In the genomic region with DNA sequence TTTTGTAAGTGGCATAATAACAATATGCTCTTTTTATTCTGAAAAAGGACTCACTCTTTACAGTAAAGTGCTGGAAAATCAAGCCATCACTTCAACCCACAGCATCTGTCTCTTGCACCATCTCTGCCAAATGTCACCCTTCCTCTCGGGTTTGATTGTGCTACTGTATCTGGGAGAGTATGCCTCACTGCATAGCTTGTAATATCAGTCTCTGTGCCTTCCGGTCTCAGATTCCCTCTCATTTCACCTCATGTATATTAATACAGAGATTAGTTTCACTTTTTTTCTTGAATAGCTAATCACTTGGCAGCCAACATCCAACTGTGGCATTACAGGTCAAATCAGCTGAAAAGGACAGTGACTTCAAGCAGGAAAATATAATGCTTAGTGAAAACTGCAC, we compare ENCODE assay signal across 25 cellular contexts.
DNase-seq lines count a peak whose midpoint lies in the region; ATAC-seq and TF ChIP-seq lines count a peak whose summit lies in the region.
"Had no signal": no experiment of that assay in that cellular context is flagged by ENCODE, and none has a peak within 500 bp of the region (broad histone marks: within the 10 kb centered on the region; RNA-seq: fewer than 3 reads in every experiment).

No MANE protein-coding gene starts in this region.

- peaks cover 4% of the 10 kb centered on the region; the same call in 1 of the 2 replicates for H3K9me3 ChIP-seq in SK-N-MC (ENCODE audit: low read depth, low read length)
- H3K9me3 ChIP-seq: Peyer's patch had no signal

- ATAC-seq in sciatic nerve (no peak), HG02973 (IDR thresholded peaks at IDR 0.05; ENCODE audit: unreplicated experiment) (no peak)
- ATAC-seq: activated CD4-positive, alpha-beta T cell treated with anti-CD3 and anti-CD28 coated beads for 36 hours; activated T-cell treated with anti-CD3 and anti-CD28 coated beads, Interleukin-2, amount 50 U/mL, for 4 hours; left ventricle myocardium superior had no signal

- no peaks in the 10 kb centered on the region for H3K36me3 Mint-ChIP-seq in neural crest cell (ENCODE audit: low read depth)
- H3K36me3 Mint-ChIP-seq: CD14-positive monocyte had no signal

- H3K27ac Mint-ChIP-seq in neural crest cell (ENCODE audit: unreplicated experiment): peak overlapping the region; percentile 58
- H3K27ac Mint-ChIP-seq: activated CD4-positive, alpha-beta T cell treated with anti-CD3 and anti-CD28 coated beads for 36 hours; CD14-positive monocyte; endodermal cell had no signal

- no peaks in the 10 kb centered on the region for H3K27me3 Mint-ChIP-seq in neural crest cell (ENCODE audit: low read depth)

- peak overlapping the region; percentile 15 for H3K9ac ChIP-seq in SK-N-MC (ENCODE audit: insufficient read length)

- no peak for TF ChIP-seq CTCF in neural crest cell (conservative IDR thresholded peaks at IDR 0.05)

- H3K4me1 Mint-ChIP-seq in neural crest cell: peaks cover 17% of the 10 kb centered on the region
- H3K4me1 Mint-ChIP-seq: activated CD4-positive, alpha-beta T cell treated with anti-CD3 and anti-CD28 coated beads for 36 hours; CD14-positive monocyte had no signal

- peak overlapping the region; percentile 95 for H3K27ac ChIP-seq in SK-N-MC
- H3K27ac ChIP-seq: breast epithelium, coronary artery, Peyer's patch, skin epidermis had no signal

- DNase-seq in DMS 273 treated with DMSO at 0.1 percent for 48 hours (lab: John Stamatoyannopoulos, UW): peak; percentile 87
- peak; percentile 74 for DNase-seq in NCI-H2171 (lab: John Stamatoyannopoulos, UW)
- DNase-seq in SK-N-MC (ENCODE audit: low read depth, low spot score): peak; percentile 76
- no peak for DNase-seq in neural crest cell (ENCODE audit: low read depth, low spot score)
- DNase-seq in sciatic nerve (ENCODE audit: low spot score): no peak
- DNase-seq in AG20443 (ENCODE audit: low spot score): no peak
- DNase-seq: activated CD4-positive, alpha-beta T cell treated with anti-CD3 and anti-CD28 coated beads for 36 hours; activated CD8-positive, alpha-beta memory T cell treated with anti-CD3 and anti-CD28 coated beads for 24 hours; activated naive CD4-positive, alpha-beta T cell treated with Interleukin-2 at 50 U/mL for 16 hours; activated T-cell treated with anti-CD3 and anti-CD28 coated beads, Interleukin-2, amount 50 U/mL, for 4 hours; Calu3; endodermal cell; left ventricle myocardium superior; NCI-H1048; NCI-H2029 treated with DMSO at 0.1 percent for 48 hours; NK-92 treated with Interleukin-12 subunit alpha and Interleukin-12 subunit beta, amount 100 ng/mL, for 24 hours; Peyer's patch; SIG-M5; stimulated activated CD4-positive, alpha-beta T cell treated with anti-CD3 and anti-CD28 coated beads, Interleukin-1b, Interleukin-23, amount 100 ng/mL, for 48 hours; T-helper 2 cell had no signal

- H3K4me3 ChIP-seq in SK-N-MC: peak overlapping the region; percentile 71
- H3K4me3 ChIP-seq: breast epithelium, coronary artery, Peyer's patch, skin epidermis had no signal

- H3K36me3 ChIP-seq in SK-N-MC (ENCODE audit: insufficient read depth, low read length): no peaks in the 10 kb centered on the region; the same call in 1 of the 2 replicates
- H3K36me3 ChIP-seq: breast epithelium, Peyer's patch had no signal

- H3K4me3 Mint-ChIP-seq in neural crest cell: no peak overlapping the region
- H3K4me3 Mint-ChIP-seq: activated CD4-positive, alpha-beta T cell treated with anti-CD3 and anti-CD28 coated beads for 36 hours; activated T-cell treated with anti-CD3 and anti-CD28 coated beads, Interleukin-2, amount 50 U/mL, for 4 hours; CD14-positive monocyte; endodermal cell had no signal

- peaks cover 2% of the 10 kb centered on the region for H3K9me3 Mint-ChIP-seq in neural crest cell

- intact Hi-C loops in sciatic nerve (cut with DNase I): no loop called here

Comparison
In these comparisons a context has a peak if more than half of its experiments do, and no peak if none do; other contexts are left out.
1. DNase-seq: peak in DMS 273 treated with DMSO at 0.1 percent for 48 hours (single experiment), NCI-H2171 (single experiment) and SK-N-MC (single experiment); none in neural crest cell (single experiment), sciatic nerve (single experiment) and AG20443 (single experiment).